In the genomic region with DNA sequence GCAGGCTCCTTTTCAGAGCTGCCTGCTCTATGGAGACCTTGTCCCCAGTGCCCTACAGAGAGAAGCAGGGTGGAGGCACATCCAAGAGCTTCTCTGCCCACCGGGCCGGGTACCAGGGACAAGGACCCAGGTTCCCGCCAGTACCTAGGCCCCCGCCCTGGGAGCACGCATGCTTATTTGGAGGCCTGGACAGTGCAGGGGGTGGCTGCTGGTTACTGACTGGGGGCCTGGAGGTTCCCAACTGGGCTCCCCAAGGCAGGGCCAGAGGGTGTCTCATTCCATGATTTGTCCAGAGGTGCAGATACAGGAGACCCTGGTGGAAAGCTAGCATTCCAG, we compare ENCODE assay signal across 1 cellular context.
TF ChIP-seq lines count a peak whose summit lies in the region.

No MANE protein-coding gene starts in this region.

TF ChIP-seq in H1, 55 proteins besides CTCF, POLR2A, EP300 and RAD21:
- TF ChIP-seq TEAD4 (IDR thresholded peaks at IDR 0.05; ENCODE audit: low read depth, low read length) = no peak
- TF ChIP-seq SUZ12 (IDR thresholded peaks at IDR 0.05; ENCODE audit: low read length) = no peak
- no peak for TF ChIP-seq SIN3A (conservative IDR thresholded peaks at IDR 0.05 in 1 of 2, IDR thresholded peaks at IDR 0.05 in 1 of 2; ENCODE audit: low read depth in 1 of 2, low read length in 2 of 2)
- TF ChIP-seq CREB1 (IDR thresholded peaks at IDR 0.05) = no peak
- no peak for TF ChIP-seq FOSL1 (IDR thresholded peaks at IDR 0.05; ENCODE audit: insufficient read depth, low read depth, low read length)
- no peak for TF ChIP-seq TBP (IDR thresholded peaks at IDR 0.05; ENCODE audit: low read depth, low read length)
- no peak for TF ChIP-seq CTBP2 (IDR thresholded peaks at IDR 0.05; ENCODE audit: borderline replicate concordance, insufficient read depth, insufficient read length, low read length)
- TF ChIP-seq SRF (IDR thresholded peaks at IDR 0.05; ENCODE audit: low read depth, low read length) = no peak
